ENCODE assay signal across 1 cellular context in the genomic region with DNA sequence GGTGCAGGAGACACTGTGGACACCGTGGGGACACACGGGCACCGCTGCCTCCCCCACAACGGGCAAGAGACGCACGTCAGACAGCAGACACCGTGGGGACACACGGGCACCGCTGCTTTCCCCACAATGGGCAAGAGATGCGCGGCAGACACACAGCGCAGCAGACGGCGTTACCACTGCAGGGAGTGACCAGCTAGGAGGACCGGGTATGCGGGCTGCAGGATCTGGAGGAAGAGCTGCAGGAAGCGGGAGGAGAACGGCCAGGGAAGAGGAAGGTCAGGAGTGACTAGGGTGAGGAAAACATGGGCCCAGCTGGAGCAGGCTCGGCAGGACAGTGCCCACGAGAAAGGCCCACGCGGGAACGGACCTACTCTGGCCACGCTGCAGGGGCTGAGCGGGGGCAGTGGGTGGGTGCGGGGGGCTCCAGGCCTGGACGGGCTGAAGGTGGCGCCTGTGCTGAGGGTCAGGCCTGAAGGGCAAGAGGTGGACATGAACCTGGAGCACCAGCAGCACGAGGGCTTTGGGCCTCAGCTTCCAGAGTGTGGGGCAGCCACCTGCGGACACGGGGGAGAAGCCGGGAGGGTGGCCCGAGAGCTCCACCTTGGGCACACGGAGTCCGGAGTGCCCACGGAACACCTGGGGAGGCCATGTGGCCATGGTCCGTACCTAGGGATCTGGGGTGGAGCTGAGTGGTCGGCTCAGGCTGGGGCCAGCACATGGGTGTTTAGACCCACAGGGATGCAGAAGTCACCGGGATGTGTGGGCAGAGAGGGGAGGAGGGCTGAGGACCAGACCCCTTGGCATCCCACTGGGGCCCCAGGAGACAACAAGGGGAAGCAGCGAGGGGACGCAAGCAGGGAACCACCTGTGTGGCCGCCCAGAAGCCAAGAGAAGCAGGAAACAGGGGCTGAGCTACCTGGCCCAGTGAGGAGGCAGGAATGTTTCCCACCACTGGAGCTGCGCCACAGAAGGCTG.
TF ChIP-seq lines count a peak whose summit lies in the region.

No MANE protein-coding gene starts in this region.

TF ChIP-seq in K562, 482 proteins besides CTCF, POLR2A, EP300 and RAD21:
- TF ChIP-seq, protein P1, sequence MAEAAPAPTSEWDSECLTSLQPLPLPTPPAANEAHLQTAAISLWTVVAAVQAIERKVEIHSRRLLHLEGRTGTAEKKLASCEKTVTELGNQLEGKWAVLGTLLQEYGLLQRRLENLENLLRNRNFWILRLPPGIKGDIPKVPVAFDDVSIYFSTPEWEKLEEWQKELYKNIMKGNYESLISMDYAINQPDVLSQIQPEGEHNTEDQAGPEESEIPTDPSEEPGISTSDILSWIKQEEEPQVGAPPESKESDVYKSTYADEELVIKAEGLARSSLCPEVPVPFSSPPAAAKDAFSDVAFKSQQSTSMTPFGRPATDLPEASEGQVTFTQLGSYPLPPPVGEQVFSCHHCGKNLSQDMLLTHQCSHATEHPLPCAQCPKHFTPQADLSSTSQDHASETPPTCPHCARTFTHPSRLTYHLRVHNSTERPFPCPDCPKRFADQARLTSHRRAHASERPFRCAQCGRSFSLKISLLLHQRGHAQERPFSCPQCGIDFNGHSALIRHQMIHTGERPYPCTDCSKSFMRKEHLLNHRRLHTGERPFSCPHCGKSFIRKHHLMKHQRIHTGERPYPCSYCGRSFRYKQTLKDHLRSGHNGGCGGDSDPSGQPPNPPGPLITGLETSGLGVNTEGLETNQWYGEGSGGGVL (CRISPR knock-in tag; IDR thresholded peaks at IDR 0.05), result no peak
- TF ChIP-seq, protein P2, sequence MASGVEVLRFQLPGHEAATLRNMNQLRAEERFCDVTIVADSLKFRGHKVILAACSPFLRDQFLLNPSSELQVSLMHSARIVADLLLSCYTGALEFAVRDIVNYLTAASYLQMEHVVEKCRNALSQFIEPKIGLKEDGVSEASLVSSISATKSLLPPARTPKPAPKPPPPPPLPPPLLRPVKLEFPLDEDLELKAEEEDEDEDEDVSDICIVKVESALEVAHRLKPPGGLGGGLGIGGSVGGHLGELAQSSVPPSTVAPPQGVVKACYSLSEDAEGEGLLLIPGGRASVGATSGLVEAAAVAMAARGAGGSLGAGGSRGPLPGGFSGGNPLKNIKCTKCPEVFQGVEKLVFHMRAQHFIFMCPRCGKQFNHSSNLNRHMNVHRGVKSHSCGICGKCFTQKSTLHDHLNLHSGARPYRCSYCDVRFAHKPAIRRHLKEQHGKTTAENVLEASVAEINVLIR (CRISPR knock-in tag; IDR thresholded peaks at IDR 0.05), result no peak
- TF ChIP-seq POLR2G (IDR thresholded peaks at IDR 0.05; ENCODE audit: low read depth, low read length), result peak; percentile 7; the same call in 1 of the 2 replicates
TF ChIP-seq in K562: peak in this region for 1.
